Comparison of ENCODE assay signal across 8 cellular contexts in genomic region chr18:77101410-77102245, GRCh38. TPM values are rescaled to one million over a fixed set of nuclear protein-coding genes. Genes with fewer than 3 reads are reported as not detected.
DNase-seq lines count a peak whose midpoint lies in the region; ATAC-seq and TF ChIP-seq lines count a peak whose summit lies in the region.

No MANE protein-coding gene starts in this region.

- peaks cover 2% of the 10 kb centered on the region for H3K9me3 Mint-ChIP-seq in activated B cell treated with CpG ODN at 0.5 μM for 24 hours
- H3K9me3 Mint-ChIP-seq in natural killer cell treated with Interleukin-12 subunit alpha and Interleukin-12 subunit beta and Interleukin-15 and Interleukin-18, amount 100 ng/mL, for 72 hours: no peaks in the 10 kb centered on the region
- no peaks in the 10 kb centered on the region for H3K9me3 Mint-ChIP-seq in type B pancreatic cell

- H3K4me2 ChIP-seq in DOHH2 (ENCODE audit: low read length): peak overlapping the region; percentile 81

- DNase-seq in activated B cell treated with CpG ODN at 0.5 μM for 24 hours (no peak), epithelial cell of prostate (ENCODE audit: low read depth, low spot score) (peak; percentile 89), type B pancreatic cell (ENCODE audit: extremely low spot score, unreplicated experiment) (no peak), retina (no peak)
- DNase-seq in natural killer cell treated with Interleukin-12 subunit alpha and Interleukin-12 subunit beta and Interleukin-15 and Interleukin-18, amount 100 ng/mL, for 72 hours (ENCODE audit: low spot score): peak; percentile 89

- no peaks in the 10 kb centered on the region for H3K27me3 Mint-ChIP-seq in activated B cell treated with CpG ODN at 0.5 μM for 24 hours
- H3K27me3 Mint-ChIP-seq in natural killer cell treated with Interleukin-12 subunit alpha and Interleukin-12 subunit beta and Interleukin-15 and Interleukin-18, amount 100 ng/mL, for 72 hours: no peaks in the 10 kb centered on the region
- no peaks in the 10 kb centered on the region for H3K27me3 Mint-ChIP-seq in type B pancreatic cell

- intact Hi-C loops in activated B cell treated with CpG ODN at 0.5 μM for 24 hours (cut with micrococcal nuclease): loop anchor here (1.0 to 5.0 kb wide), 7 partner anchors 21 to 99 kb away; partner anchors contain the start of gene MBP

- H3K79me2 ChIP-seq in DOHH2 (ENCODE audit: control insufficient read depth, low read length): peaks cover 17% of the 10 kb centered on the region

- H3K27ac ChIP-seq in DOHH2 (ENCODE audit: low read depth, low read length): peak overlapping the region; percentile 83
- H3K27ac ChIP-seq in HUES48 (ENCODE audit: low read depth, low read length): peak overlapping the region; percentile 88
- peak overlapping the region; percentile 99 for H3K27ac ChIP-seq in epithelial cell of prostate

- H3F3A ChIP-seq in DOHH2 (ENCODE audit: control insufficient read depth, insufficient read depth): peaks cover 17% of the 10 kb centered on the region

- peak overlapping the region; percentile 79 for H3K4me3 Mint-ChIP-seq in activated B cell treated with CpG ODN at 0.5 μM for 24 hours
- peak overlapping the region; percentile 83 for H3K4me3 Mint-ChIP-seq in natural killer cell treated with Interleukin-12 subunit alpha and Interleukin-12 subunit beta and Interleukin-15 and Interleukin-18, amount 100 ng/mL, for 72 hours
- H3K4me3 Mint-ChIP-seq in type B pancreatic cell: peak overlapping the region; percentile 77

- CTCF ChIA-PET in activated B cell treated with CpG ODN at 0.5 μM for 24 hours (lab: Charles Lee): interaction anchor here (1.0 to 2.4 kb wide), 8 partner anchors 20 to 138 kb away, joined by 3 to 8 read pairs (median 4); no protein-coding TSS in a partner anchor

- peaks cover 51% of the 10 kb centered on the region for H3K36me3 ChIP-seq in DOHH2 (ENCODE audit: control insufficient read depth, low read length)
- no peaks in the 10 kb centered on the region; the same call in 1 of the 2 replicates for H3K36me3 ChIP-seq in HUES48 (ENCODE audit: control insufficient read depth, insufficient read depth, low read length)

- POLR2A ChIA-PET in activated B cell treated with CpG ODN at 0.5 μM for 24 hours (lab: Charles Lee): interaction anchor here (0.9 to 5.8 kb wide), 15 partner anchors 9 to 280 kb away, joined by 3 to 171 read pairs (median 6); partner anchors contain the start of genes MBP and ZNF236

- H3K9me3 ChIP-seq in DOHH2 (ENCODE audit: control insufficient read depth, insufficient read depth, low read length): no peaks in the 10 kb centered on the region
- no peaks in the 10 kb centered on the region for H3K9me3 ChIP-seq in HUES48 (ENCODE audit: control insufficient read depth, insufficient read depth, low read length)

- H3K27me3 ChIP-seq in DOHH2 (ENCODE audit: control insufficient read depth, low read length): no peaks in the 10 kb centered on the region
- H3K27me3 ChIP-seq in HUES48 (ENCODE audit: control insufficient read depth, insufficient read depth, low read length): no peaks in the 10 kb centered on the region

- ATAC-seq in GM21529 (IDR thresholded peaks at IDR 0.05; ENCODE audit: unreplicated experiment) (peak; percentile 39), activated B cell treated with CpG ODN at 0.5 μM for 24 hours (ENCODE audit: low read depth) (peak; percentile 68)
- ATAC-seq in natural killer cell treated with Interleukin-12 subunit alpha and Interleukin-12 subunit beta and Interleukin-15 and Interleukin-18, amount 100 ng/mL, for 72 hours: peak; percentile 81 to 84

- no peak overlapping the region for H3K9ac ChIP-seq in HUES48 (ENCODE audit: low read depth, low read length)

- H3K9me2 ChIP-seq in DOHH2 (replicated peaks; ENCODE audit: control insufficient read depth, low read length): no peaks in the 10 kb centered on the region

- peaks cover 6% of the 10 kb centered on the region for H4K20me1 ChIP-seq in DOHH2 (ENCODE audit: control insufficient read depth, insufficient read depth, low read depth, low read length)

- H3K4me1 Mint-ChIP-seq in activated B cell treated with CpG ODN at 0.5 μM for 24 hours: peaks cover 92% of the 10 kb centered on the region
- H3K4me1 Mint-ChIP-seq in natural killer cell treated with Interleukin-12 subunit alpha and Interleukin-12 subunit beta and Interleukin-15 and Interleukin-18, amount 100 ng/mL, for 72 hours (ENCODE audit: low read depth in 2 of 2): peaks cover 87 to 97% of the 10 kb centered on the region in 2 donors
- H3K4me1 Mint-ChIP-seq in type B pancreatic cell (ENCODE audit: unreplicated experiment): peaks cover 71% of the 10 kb centered on the region

- H3K27ac Mint-ChIP-seq in activated B cell treated with CpG ODN at 0.5 μM for 24 hours (peak overlapping the region; percentile 95), type B pancreatic cell (peak overlapping the region; percentile 99)
- peak overlapping the region; percentile 95 to 99 for H3K27ac Mint-ChIP-seq in natural killer cell treated with Interleukin-12 subunit alpha and Interleukin-12 subunit beta and Interleukin-15 and Interleukin-18, amount 100 ng/mL, for 72 hours

- H3K4me3 ChIP-seq in DOHH2 (ENCODE audit: low read length): peak overlapping the region; percentile 56
- no peak overlapping the region for H3K4me3 ChIP-seq in HUES48 (ENCODE audit: low read depth, low read length)

- peaks cover 60% of the 10 kb centered on the region for H3K36me3 Mint-ChIP-seq in activated B cell treated with CpG ODN at 0.5 μM for 24 hours (ENCODE audit: low read depth)
- H3K36me3 Mint-ChIP-seq in natural killer cell treated with Interleukin-12 subunit alpha and Interleukin-12 subunit beta and Interleukin-15 and Interleukin-18, amount 100 ng/mL, for 72 hours: peaks cover 18% of the 10 kb centered on the region
- H3K36me3 Mint-ChIP-seq in type B pancreatic cell: peaks cover 11% of the 10 kb centered on the region

- H3K4me1 ChIP-seq in DOHH2 (ENCODE audit: control insufficient read depth, low read length) (peaks cover 83% of the 10 kb centered on the region), HUES48 (ENCODE audit: control insufficient read depth, insufficient read depth, low read length) (peaks cover 35% of the 10 kb centered on the region)

- TF ChIP-seq CTCF in DOHH2 (IDR thresholded peaks at IDR 0.05; ENCODE audit: low read depth, low read length, poor library complexity, severe bottlenecking) (no peak), activated B cell treated with CpG ODN at 0.5 μM for 24 hours (IDR thresholded peaks at IDR 0.05) (no peak), type B pancreatic cell (conservative IDR thresholded peaks at IDR 0.05) (no peak)

RNA-seq across cellular contexts. Expression of gene MBP, which starts 31.0 kb away (rescaled TPM):
- total RNA-seq in activated B cell treated with CpG ODN at 0.5 μM for 24 hours: 88.0 and 92.7 TPM in 2 replicates
- 10 to 100 TPM; 62.5 to 77.6 TPM for total RNA-seq in natural killer cell treated with Interleukin-12 subunit alpha and Interleukin-12 subunit beta and Interleukin-15 and Interleukin-18, amount 100 ng/mL, for 72 hours
- 14.5 and 34.0 TPM in 2 replicates for total RNA-seq in type B pancreatic cell (ENCODE audit: low replicate concordance)

Comparison
In these comparisons a context has a peak if more than half of its experiments do, and no peak if none do; other contexts are left out.
1. DNase-seq: peak in epithelial cell of prostate (single experiment) and natural killer cell treated with Interleukin-12 subunit alpha and Interleukin-12 subunit beta and Interleukin-15 and Interleukin-18, amount 100 ng/mL, for 72 hours (single experiment); none in activated B cell treated with CpG ODN at 0.5 μM for 24 hours (single experiment), type B pancreatic cell (single experiment) and retina (single experiment).
2. Peak in every context shown above with its lines, with median percentiles within 50 percentile points of each other: H3K27ac ChIP-seq, ATAC-seq, H3K27ac Mint-ChIP-seq and H3K4me3 Mint-ChIP-seq.